Comparison of ENCODE assay signal across 1 cellular context in genomic region chrX:40933132-40934078, GRCh38.
TF ChIP-seq lines count a peak whose summit lies in the region.

No MANE protein-coding gene starts in this region.

TF ChIP-seq in HEK293, 187 proteins besides CTCF, POLR2A, EP300 and RAD21 (continued from another document and continues in another):
- TF ChIP-seq ZSCAN18 (tag by site-specific recombination; IDR thresholded peaks at IDR 0.05) (no peak), HIC1 (tag by site-specific recombination; IDR thresholded peaks at IDR 0.05) (peak; percentile 61; the same call in 1 of the 2 replicates), ZNF645 (tag by site-specific recombination; IDR thresholded peaks at IDR 0.05) (no peak), ZNF433 (tag by site-specific recombination; IDR thresholded peaks at IDR 0.05; ENCODE audit: low read depth) (no peak), ZNF837 (tag by site-specific recombination; IDR thresholded peaks at IDR 0.05) (no peak), ZNF596 (tag by site-specific recombination; IDR thresholded peaks at IDR 0.05) (no peak; the same call in 1 of the 2 replicates), ZNF510 (tag by site-specific recombination; IDR thresholded peaks at IDR 0.05; ENCODE audit: insufficient replicate concordance) (no peak), ZNF629 (tag by site-specific recombination; IDR thresholded peaks at IDR 0.05) (peak; percentile 17; the same call in 1 of the 2 replicates), ZNF585B (tag by site-specific recombination; IDR thresholded peaks at IDR 0.05) (no peak), ZNF311 (tag by site-specific recombination; IDR thresholded peaks at IDR 0.05; ENCODE audit: borderline replicate concordance) (no peak), ZNF555 (tag by site-specific recombination; conservative IDR thresholded peaks at IDR 0.05) (no peak), BCL11B (tag by site-specific recombination; IDR thresholded peaks at IDR 0.05; ENCODE audit: low read depth) (no peak), ZNF16 (tag by site-specific recombination; IDR thresholded peaks at IDR 0.05; ENCODE audit: low read depth) (no peak), ZNF423 (tag by site-specific recombination; IDR thresholded peaks at IDR 0.05) (no peak), ZNF398 (tag by site-specific recombination; IDR thresholded peaks at IDR 0.05) (peak; percentile 53), ZNF341 (tag by site-specific recombination; IDR thresholded peaks at IDR 0.05; ENCODE audit: low read depth) (peak; percentile 76), ZBTB17 (tag by site-specific recombination; IDR thresholded peaks at IDR 0.05) (peak; percentile 57), ZNF169 (tag by site-specific recombination; IDR thresholded peaks at IDR 0.05) (no peak), ZNF146 (tag by site-specific recombination; IDR thresholded peaks at IDR 0.05) (no peak), ZNF140 (tag by site-specific recombination; IDR thresholded peaks at IDR 0.05) (no peak), ZNF544 (tag by site-specific recombination; IDR thresholded peaks at IDR 0.05) (no peak), ZNF501 (tag by site-specific recombination; IDR thresholded peaks at IDR 0.05) (no peak), ZNF777 (tag by site-specific recombination; IDR thresholded peaks at IDR 0.05; ENCODE audit: borderline replicate concordance) (no peak), ZNF10 (tag by site-specific recombination; IDR thresholded peaks at IDR 0.05) (peak; percentile 65; the same call in 1 of the 2 replicates), ZNF18 (tag by site-specific recombination; IDR thresholded peaks at IDR 0.05) (no peak), ZNF670 (tag by site-specific recombination; IDR thresholded peaks at IDR 0.05; ENCODE audit: low read depth) (no peak), BCL11A (tag by site-specific recombination; IDR thresholded peaks at IDR 0.05; ENCODE audit: low read depth) (no peak), ZNF776 (tag by site-specific recombination; IDR thresholded peaks at IDR 0.05; ENCODE audit: borderline replicate concordance) (no peak), ZNF843 (tag by site-specific recombination; IDR thresholded peaks at IDR 0.05) (peak; percentile 59; the same call in 1 of the 2 replicates), ZNF211 (tag by site-specific recombination; IDR thresholded peaks at IDR 0.05; ENCODE audit: low read depth) (no peak), ZNF302 (tag by site-specific recombination; IDR thresholded peaks at IDR 0.05; ENCODE audit: low read depth) (no peak), ZSCAN5A (tag by site-specific recombination; IDR thresholded peaks at IDR 0.05) (no peak), ZNF214 (tag by site-specific recombination; IDR thresholded peaks at IDR 0.05; ENCODE audit: borderline replicate concordance) (no peak), PRDM1 (tag by site-specific recombination; IDR thresholded peaks at IDR 0.05) (peak; percentile 61; the same call in 1 of the 2 replicates), ZNF785 (tag by site-specific recombination; IDR thresholded peaks at IDR 0.05) (no peak), ZNF266 (tag by site-specific recombination; IDR thresholded peaks at IDR 0.05; ENCODE audit: low read depth) (no peak), ZNF701 (tag by site-specific recombination; IDR thresholded peaks at IDR 0.05) (no peak), ZNF26 (tag by site-specific recombination; IDR thresholded peaks at IDR 0.05) (no peak), ZNF560 (tag by site-specific recombination; IDR thresholded peaks at IDR 0.05; ENCODE audit: borderline replicate concordance) (no peak), ZNF23 (tag by site-specific recombination; IDR thresholded peaks at IDR 0.05; ENCODE audit: borderline replicate concordance) (no peak), ZNF221 (tag by site-specific recombination; IDR thresholded peaks at IDR 0.05; ENCODE audit: borderline replicate concordance) (no peak), REST (tag by site-specific recombination; IDR thresholded peaks at IDR 0.05) (no peak), ZNF280C (tag by site-specific recombination; IDR thresholded peaks at IDR 0.05) (no peak), ZNF639 (tag by site-specific recombination; IDR thresholded peaks at IDR 0.05) (no peak), EGR2 (tag by site-specific recombination; IDR thresholded peaks at IDR 0.05; ENCODE audit: low read depth) (no peak)
